9 cellular contexts compared by ENCODE assay signal in genomic region chr6:43269273-43270007, GRCh38. TPM values are rescaled to one million over a fixed set of nuclear protein-coding genes. Genes with fewer than 3 reads are reported as not detected.
DNase-seq lines count a peak whose midpoint lies in the region; ATAC-seq, FAIRE-seq and TF ChIP-seq lines count a peak whose summit lies in the region.
"Had no signal": no experiment of that assay in that cellular context is flagged by ENCODE, and none has a peak within 500 bp of the region (broad histone marks: within the 10 kb centered on the region; RNA-seq: fewer than 3 reads in every experiment).

No MANE protein-coding gene starts in this region.

- FAIRE-seq in keratinocyte (lab: Jason Lieb, UNC) = no peak

- H3K27ac ChIP-seq in keratinocyte (ENCODE audit: control insufficient read depth, insufficient read depth, low read length) = no peak overlapping the region
- H3K27ac ChIP-seq: C4-2B had no signal

- peak overlapping the region in 2 of 3 experiments; percentile 19 to 41 for H3K4me3 ChIP-seq in keratinocyte (ENCODE audit: control insufficient read depth in 2 of 3, extremely low read depth in 1 of 3, insufficient read depth in 2 of 3, low read depth in 1 of 3, low read length in 3 of 3)

- no peaks in the 10 kb centered on the region for H3K9me1 ChIP-seq in keratinocyte (ENCODE audit: control insufficient read depth, extremely low read depth, insufficient read depth, low read length)

- H3K79me2 ChIP-seq in keratinocyte (ENCODE audit: control insufficient read depth, insufficient read depth, low read length) = no peaks in the 10 kb centered on the region

- H3K9me3 ChIP-seq in keratinocyte (ENCODE audit: control insufficient read depth, low read depth, low read length) = no peaks in the 10 kb centered on the region

- peak overlapping the region; percentile 82 for H3K4me2 ChIP-seq in keratinocyte (ENCODE audit: control insufficient read depth, extremely low read depth, insufficient read depth, low read depth, low read length)

- ATAC-seq in activated naive CD4-positive, alpha-beta T cell treated with anti-CD3 and anti-CD28 coated beads, Interleukin-2, amount 50 U/mL, for 72 hours = peak; percentile 65 to 70

- CTCF ChIA-PET in GM10248 (lab: Yijun Ruan, JAX) = interaction anchor here (1.2 to 3.2 kb wide), 5 partner anchors 10 to 237 kb away, joined by 4 to 14 read pairs (median 7); partner anchors contain the start of gene DNPH1

- H2AFZ ChIP-seq in keratinocyte (ENCODE audit: control insufficient read depth, low read length) = peak overlapping the region; percentile 59

- H3K36me3 ChIP-seq in keratinocyte (ENCODE audit: control insufficient read depth in 2 of 2, extremely low read depth in 1 of 2, insufficient read depth in 2 of 2, low read length in 2 of 2) = no peaks in the 10 kb centered on the region

- H3K9ac ChIP-seq in keratinocyte (ENCODE audit: control insufficient read depth, extremely low read depth, insufficient read depth, low read length) = no peak overlapping the region

- no peaks in the 10 kb centered on the region for H4K20me1 ChIP-seq in keratinocyte (ENCODE audit: control insufficient read depth, extremely low read depth, insufficient read depth, low read length)

- no peak overlapping the region for H3K27ac Mint-ChIP-seq in activated naive CD4-positive, alpha-beta T cell treated with anti-CD3 and anti-CD28 coated beads, Interleukin-2, amount 50 U/mL, for 72 hours

- DNase-seq in NOMO-1 (lab: John Stamatoyannopoulos, UW; ENCODE audit: unreplicated experiment in 2 of 2) (peak; percentile 24 to 31), NOMO-1 treated with dmso at 0.1 percent for 144 hours (lab: John Stamatoyannopoulos, UW; ENCODE audit: unreplicated experiment) (no peak), keratinocyte (ENCODE audit: low read depth, low spot score) (no peak), GM10248 (ENCODE audit: extremely low spot score) (no peak), NCI-H2107 treated with DMSO at 0.1 percent for 48 hours (lab: John Stamatoyannopoulos, UW; ENCODE audit: unreplicated experiment) (no peak), mesenteric fat pad (ENCODE audit: low spot score) (no peak)
- peak in 1 of 2 donors; percentile 44 for DNase-seq in activated naive CD4-positive, alpha-beta T cell treated with anti-CD3 and anti-CD28 coated beads, Interleukin-2, amount 50 U/mL, for 72 hours (ENCODE audit: low spot score in 2 of 2)
- DNase-seq in stimulated activated CD8-positive, alpha-beta memory T cell treated with anti-CD3 and anti-CD28 coated beads, Interleukin-4, amount 100 ng/mL, for 48 hours = peak; percentile 66

- POLR2A ChIA-PET in GM10248 (lab: Yijun Ruan, JAX) = no interaction called here

- H3K4me1 ChIP-seq in keratinocyte (ENCODE audit: control insufficient read depth, extremely low read depth, insufficient read depth, low read length) = peaks cover 5% of the 10 kb centered on the region

- H3K36me3 Mint-ChIP-seq in activated naive CD4-positive, alpha-beta T cell treated with anti-CD3 and anti-CD28 coated beads, Interleukin-2, amount 50 U/mL, for 72 hours = no peaks in the 10 kb centered on the region

- dilution Hi-C loops in keratinocyte (cut with MboI; ENCODE audit: extremely low pct_ligation_motif_present, low sequenced_read_pairs) = no loop called here

- TF ChIP-seq CTCF in keratinocyte (optimal IDR thresholded peaks at IDR 0.05 in 1 of 3, IDR thresholded peaks at IDR 0.05 in 1 of 3, conservative IDR thresholded peaks at IDR 0.05 in 1 of 3; ENCODE audit: extremely low read depth in 1 of 3, insufficient read depth in 2 of 3, low read length in 3 of 3) (no peak), GM10248 (IDR thresholded peaks at IDR 0.05; ENCODE audit: control extremely low read depth, extremely low read depth, low read depth, missing control alignments) (no peak)

- H3K27me3 ChIP-seq in keratinocyte (ENCODE audit: control insufficient read depth, extremely low read depth, insufficient read depth, low read length) = peaks cover 39% of the 10 kb centered on the region

- H3K9me3 Mint-ChIP-seq in activated naive CD4-positive, alpha-beta T cell treated with anti-CD3 and anti-CD28 coated beads, Interleukin-2, amount 50 U/mL, for 72 hours = no peaks in the 10 kb centered on the region

RNA-seq across cellular contexts. Expression of gene TTBK1, which starts 26.2 kb away (rescaled TPM):
- total RNA-seq in activated naive CD4-positive, alpha-beta T cell treated with anti-CD3 and anti-CD28 coated beads, Interleukin-2, amount 50 U/mL, for 72 hours = under 1 TPM; 0.09 to 0.37 TPM
- not detected in 3 replicates for polyA plus RNA-seq in keratinocyte
- not detected for polyA plus RNA-seq in keratinocyte (2011; ENCODE audit: low read depth)
- not detected in 2 replicates for polyA plus RNA-seq in keratinocyte (2011; cell fraction: cytosol; rRNA removed)
- polyA plus RNA-seq in keratinocyte (2011; cell fraction: nucleus; rRNA removed) = not detected in 2 replicates
- not detected in 2 replicates for polyA plus RNA-seq in keratinocyte (2012; ENCODE audit: low replicate concordance)
- polyA minus RNA-seq in keratinocyte = not detected in 3 replicates
- not detected for polyA minus RNA-seq in keratinocyte (2011; cell fraction: cytosol; rRNA and poly(A)+ RNA removed)
- not detected in 2 replicates for polyA minus RNA-seq in keratinocyte (2011; cell fraction: nucleus; rRNA and poly(A)+ RNA removed)
- total RNA-seq in mesenteric fat pad = 0.06 TPM

RNA-seq across cellular contexts. Expression of gene SLC22A7, which starts 28.6 kb away (rescaled TPM):
- total RNA-seq in activated naive CD4-positive, alpha-beta T cell treated with anti-CD3 and anti-CD28 coated beads, Interleukin-2, amount 50 U/mL, for 72 hours = not detected
- not detected in 3 replicates for polyA plus RNA-seq in keratinocyte
- polyA plus RNA-seq in keratinocyte (2011; ENCODE audit: low read depth) = not detected
- not detected in 2 replicates for polyA plus RNA-seq in keratinocyte (2011; cell fraction: cytosol; rRNA removed)
- not detected in 2 replicates for polyA plus RNA-seq in keratinocyte (2011; cell fraction: nucleus; rRNA removed)
- not detected in 2 replicates for polyA plus RNA-seq in keratinocyte (2012; ENCODE audit: low replicate concordance)
- not detected in 3 replicates for polyA minus RNA-seq in keratinocyte
- not detected for polyA minus RNA-seq in keratinocyte (2011; cell fraction: cytosol; rRNA and poly(A)+ RNA removed)
- polyA minus RNA-seq in keratinocyte (2011; cell fraction: nucleus; rRNA and poly(A)+ RNA removed) = not detected in 2 replicates
- not detected for total RNA-seq in mesenteric fat pad

RNA-seq across cellular contexts. Expression of gene CRIP3, which starts 39.2 kb away (rescaled TPM):
- 1 to 10 TPM; 4.2 to 6.4 TPM for total RNA-seq in activated naive CD4-positive, alpha-beta T cell treated with anti-CD3 and anti-CD28 coated beads, Interleukin-2, amount 50 U/mL, for 72 hours
- 0.08 to 0.67 TPM (median 0.26 TPM) in 3 replicates for polyA plus RNA-seq in keratinocyte
- polyA plus RNA-seq in keratinocyte (2011; ENCODE audit: low read depth) = not detected
- polyA plus RNA-seq in keratinocyte (2011; cell fraction: cytosol; rRNA removed) = 0.09 and 0.13 TPM in 2 replicates
- 1.9 and 3.2 TPM in 2 replicates for polyA plus RNA-seq in keratinocyte (2011; cell fraction: nucleus; rRNA removed)
- not detected in 2 replicates for polyA plus RNA-seq in keratinocyte (2012; ENCODE audit: low replicate concordance)
- polyA minus RNA-seq in keratinocyte = 1.9 TPM in 1 of 3 replicates, not detected in the others
- not detected for polyA minus RNA-seq in keratinocyte (2011; cell fraction: cytosol; rRNA and poly(A)+ RNA removed)
- 1.5 TPM in 1 of 2 replicates, not detected in the other for polyA minus RNA-seq in keratinocyte (2011; cell fraction: nucleus; rRNA and poly(A)+ RNA removed)
- total RNA-seq in mesenteric fat pad = 0.58 TPM

RNA-seq across cellular contexts. Expression of gene DNPH1, which starts 40.2 kb away (rescaled TPM):
- 10 to 100 TPM; 39.3 to 73.5 TPM for total RNA-seq in activated naive CD4-positive, alpha-beta T cell treated with anti-CD3 and anti-CD28 coated beads, Interleukin-2, amount 50 U/mL, for 72 hours
- polyA plus RNA-seq in keratinocyte = 57.1 to 98.6 TPM (median 73.9 TPM) in 3 replicates
- 20.1 TPM for polyA plus RNA-seq in keratinocyte (2011; ENCODE audit: low read depth)
- polyA plus RNA-seq in keratinocyte (2011; cell fraction: cytosol; rRNA removed) = 34.0 and 80.6 TPM in 2 replicates
- polyA plus RNA-seq in keratinocyte (2011; cell fraction: nucleus; rRNA removed) = 33.7 and 38.8 TPM in 2 replicates
- 49.4 and 94.9 TPM in 2 replicates for polyA plus RNA-seq in keratinocyte (2012; ENCODE audit: low replicate concordance)
- polyA minus RNA-seq in keratinocyte = 14.7 to 16.6 TPM (median 14.9 TPM) in 3 replicates
- polyA minus RNA-seq in keratinocyte (2011; cell fraction: cytosol; rRNA and poly(A)+ RNA removed) = 38.4 TPM
- 6.3 and 10.6 TPM in 2 replicates for polyA minus RNA-seq in keratinocyte (2011; cell fraction: nucleus; rRNA and poly(A)+ RNA removed)
- 36.5 TPM for total RNA-seq in mesenteric fat pad

Comparison
In these comparisons a context has a peak if more than half of its experiments do, and no peak if none do; other contexts are left out.
1. DNase-seq: peak in NOMO-1 (2 of 2) and stimulated activated CD8-positive, alpha-beta memory T cell treated with anti-CD3 and anti-CD28 coated beads, Interleukin-4, amount 100 ng/mL, for 48 hours (single experiment); none in NOMO-1 treated with dmso at 0.1 percent for 144 hours (single experiment), keratinocyte (single experiment), GM10248 (single experiment), NCI-H2107 treated with DMSO at 0.1 percent for 48 hours (single experiment) and mesenteric fat pad (single experiment).